15 cellular contexts compared by ENCODE assay signal in the genomic region with DNA sequence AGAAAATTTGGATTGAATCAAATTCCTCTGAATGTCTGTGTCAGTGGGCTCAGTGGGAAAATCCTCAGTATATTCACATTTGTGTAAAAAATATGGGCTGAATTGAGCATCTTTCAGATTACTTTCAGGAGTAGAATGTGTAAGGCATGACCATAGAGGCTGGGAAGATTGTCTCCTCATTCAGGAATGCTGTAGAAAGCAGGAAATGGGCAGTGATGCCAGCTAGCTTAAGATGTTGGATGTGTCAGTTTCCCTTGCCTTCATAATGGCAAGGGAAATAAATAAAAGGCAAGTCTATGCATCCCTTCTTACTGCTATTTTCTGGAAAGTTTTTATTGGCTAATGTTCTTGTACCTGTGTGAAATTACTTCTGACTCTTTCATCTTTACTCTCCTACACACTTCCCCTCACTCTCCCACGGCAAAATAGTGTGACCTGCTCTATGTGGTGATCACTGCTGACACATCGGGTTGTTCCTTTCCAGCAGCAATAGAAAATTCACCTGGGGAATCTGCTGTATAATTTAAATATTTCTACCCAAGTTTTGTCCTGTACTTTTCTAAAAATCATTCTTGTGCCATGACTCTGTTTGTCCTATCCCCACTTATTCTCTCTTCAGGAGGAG.
DNase-seq lines count a peak whose midpoint lies in the region; ATAC-seq and TF ChIP-seq lines count a peak whose summit lies in the region.
"Had no signal": no experiment of that assay in that cellular context is flagged by ENCODE, and none has a peak within 500 bp of the region (broad histone marks: within the 10 kb centered on the region; RNA-seq: fewer than 3 reads in every experiment).

No MANE protein-coding gene starts in this region.

- 73 to 84% methylated on average over 2 of the region's 2 CpGs for WGBS in lower leg skin, 2 donors

- peak; percentile 68 for ATAC-seq in GM18858 (IDR thresholded peaks at IDR 0.05; ENCODE audit: unreplicated experiment)

- no peak for TF ChIP-seq POLR2A in lower leg skin (IDR thresholded peaks at IDR 0.05)

- DNase-seq in HCEC 1CT (peak; percentile 17), HT1080 (ENCODE audit: low read depth) (peak; percentile 67), kidney tubule cell (ENCODE audit: low spot score) (peak; percentile 60), lower leg skin (ENCODE audit: low spot score in 2 of 2) (no peak), GM19240 (ENCODE audit: insufficient read length, low spot score) (no peak), SIG-M5 treated with dmso at 0.1 percent for 504 hours (lab: John Stamatoyannopoulos, UW; ENCODE audit: unreplicated experiment) (no peak), epidermal melanocyte (ENCODE audit: insufficient read length, low spot score) (no peak)
- DNase-seq: activated CD4-positive, alpha-beta T cell treated with anti-CD3 and anti-CD28 coated beads for 48 hours; CD4-positive, CD25-positive, alpha-beta regulatory T cell; GDM1; NCI-H82; small intestine; tibial artery had no signal

- no peak overlapping the region for H3K4me3 ChIP-seq in lower leg skin (ENCODE audit: low read depth, poor library complexity, severe bottlenecking)
- H3K4me3 ChIP-seq: neural progenitor cell, tibial artery had no signal

- intact Hi-C loops in lower leg skin (cut with DNase I; ENCODE audit: low total_unique reads) = no loop called here

- TF ChIP-seq CTCF in lower leg skin (IDR thresholded peaks at IDR 0.05) = no peak

Comparison
In these comparisons a context has a peak if more than half of its experiments do, and no peak if none do; other contexts are left out.
1. DNase-seq: peak in HCEC 1CT (single experiment), HT1080 (single experiment) and kidney tubule cell (single experiment); none in lower leg skin (0 of 2), GM19240 (single experiment), SIG-M5 treated with dmso at 0.1 percent for 504 hours (single experiment) and epidermal melanocyte (single experiment).